Comparison of ENCODE assay signal across 2 cellular contexts in the genomic region with DNA sequence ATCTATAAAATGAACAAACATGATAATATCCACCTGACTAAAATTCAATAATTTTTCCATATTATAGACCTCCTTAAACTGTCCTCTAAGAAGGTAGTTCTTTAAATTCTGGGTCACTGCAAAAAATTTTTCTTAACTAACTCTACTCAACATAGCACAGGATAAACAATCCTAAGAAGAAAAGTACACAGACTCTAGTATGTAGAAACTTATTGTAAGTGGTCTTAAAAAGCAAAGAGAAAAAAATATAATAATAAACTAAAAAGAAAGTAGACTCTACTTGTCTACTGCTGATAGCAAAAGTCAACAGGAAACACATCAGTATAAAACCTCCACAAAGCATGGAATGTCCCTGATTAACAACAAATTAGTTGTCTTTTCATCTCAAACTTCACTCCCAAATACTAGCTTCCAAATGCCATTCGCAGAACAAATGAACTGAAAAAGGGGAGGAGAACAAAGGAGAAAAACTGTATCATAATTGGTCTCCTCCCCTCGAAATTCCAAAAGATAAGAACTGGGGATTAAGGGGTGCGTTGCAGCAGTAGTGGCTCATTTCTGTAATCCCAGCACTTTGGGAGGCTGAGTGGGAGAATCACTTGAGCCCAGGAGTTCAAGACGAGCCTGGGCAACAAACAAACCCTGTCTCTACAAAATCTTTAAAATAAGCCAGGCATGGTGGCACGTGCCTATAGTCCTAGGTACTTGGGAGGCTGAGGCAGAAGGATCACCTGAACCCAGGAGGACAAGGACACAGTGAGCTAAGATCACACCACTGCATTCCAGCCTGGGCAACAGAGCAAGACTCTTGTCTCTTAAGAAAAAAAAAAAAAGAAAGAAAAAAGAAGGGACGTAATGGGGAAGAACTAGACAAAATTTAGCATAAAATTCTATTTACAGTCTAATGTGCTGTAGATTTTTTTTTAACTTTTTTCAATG.
TF ChIP-seq lines count a peak whose summit lies in the region.

No MANE protein-coding gene starts in this region.

TF ChIP-seq in HepG2, 621 proteins besides CTCF, POLR2A, EP300 and RAD21:
- 0 out of 2 replicates have a peak, but pooled peaks have one; percentile 9 for TF ChIP-seq GATAD2A (CRISPR knock-in tag; IDR thresholded peaks at IDR 0.05)
- 0 out of 2 replicates have a peak, but pooled peaks have one; percentile 21 for TF ChIP-seq NCOA2 (CRISPR knock-in tag; IDR thresholded peaks at IDR 0.05)
- TF ChIP-seq SOX13 (IDR thresholded peaks at IDR 0.05) = no peak
- TF ChIP-seq SOX13 (CRISPR knock-in tag; conservative IDR thresholded peaks at IDR 0.05 in 1 of 2, IDR thresholded peaks at IDR 0.05 in 1 of 2) = peak in 1 of 2 experiments; percentile 59; a peak in 2 of 4 replicates
- TF ChIP-seq ZKSCAN1 (IDR thresholded peaks at IDR 0.05; ENCODE audit: low read length) = no peak
- peak; percentile 78 for TF ChIP-seq ZNF121 (CRISPR knock-in tag; IDR thresholded peaks at IDR 0.05)
- peak; percentile 28; the same call in 1 of the 2 replicates for TF ChIP-seq SP5 (CRISPR knock-in tag; IDR thresholded peaks at IDR 0.05; ENCODE audit: borderline replicate concordance, low read depth)
- TF ChIP-seq, protein P1, sequence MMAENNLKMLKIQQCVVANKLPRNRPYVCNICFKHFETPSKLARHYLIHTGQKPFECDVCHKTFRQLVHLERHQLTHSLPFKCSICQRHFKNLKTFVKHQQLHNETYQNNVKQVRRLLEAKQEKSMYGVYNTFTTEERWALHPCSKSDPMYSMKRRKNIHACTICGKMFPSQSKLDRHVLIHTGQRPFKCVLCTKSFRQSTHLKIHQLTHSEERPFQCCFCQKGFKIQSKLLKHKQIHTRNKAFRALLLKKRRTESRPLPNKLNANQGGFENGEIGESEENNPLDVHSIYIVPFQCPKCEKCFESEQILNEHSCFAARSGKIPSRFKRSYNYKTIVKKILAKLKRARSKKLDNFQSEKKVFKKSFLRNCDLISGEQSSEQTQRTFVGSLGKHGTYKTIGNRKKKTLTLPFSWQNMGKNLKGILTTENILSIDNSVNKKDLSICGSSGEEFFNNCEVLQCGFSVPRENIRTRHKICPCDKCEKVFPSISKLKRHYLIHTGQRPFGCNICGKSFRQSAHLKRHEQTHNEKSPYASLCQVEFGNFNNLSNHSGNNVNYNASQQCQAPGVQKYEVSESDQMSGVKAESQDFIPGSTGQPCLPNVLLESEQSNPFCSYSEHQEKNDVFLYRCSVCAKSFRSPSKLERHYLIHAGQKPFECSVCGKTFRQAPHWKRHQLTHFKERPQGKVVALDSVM (CRISPR knock-in tag; IDR thresholded peaks at IDR 0.05) = peak; percentile 74; the same call in 1 of the 2 replicates
- no peak for TF ChIP-seq EED (CRISPR knock-in tag; IDR thresholded peaks at IDR 0.05)

TF ChIP-seq in SK-N-SH, 30 proteins besides CTCF, POLR2A, EP300 and RAD21:
- TF ChIP-seq GABPA (IDR thresholded peaks at IDR 0.05; ENCODE audit: low read depth) = no peak
- no peak for TF ChIP-seq CHD2 (IDR thresholded peaks at IDR 0.05; ENCODE audit: low read length, partially characterized antibody)
- no peak for TF ChIP-seq MXI1 (IDR thresholded peaks at IDR 0.05; ENCODE audit: low read depth, low read length)
- TF ChIP-seq NFIC (IDR thresholded peaks at IDR 0.05; ENCODE audit: borderline replicate concordance) = no peak
- TF ChIP-seq, protein P2, sequence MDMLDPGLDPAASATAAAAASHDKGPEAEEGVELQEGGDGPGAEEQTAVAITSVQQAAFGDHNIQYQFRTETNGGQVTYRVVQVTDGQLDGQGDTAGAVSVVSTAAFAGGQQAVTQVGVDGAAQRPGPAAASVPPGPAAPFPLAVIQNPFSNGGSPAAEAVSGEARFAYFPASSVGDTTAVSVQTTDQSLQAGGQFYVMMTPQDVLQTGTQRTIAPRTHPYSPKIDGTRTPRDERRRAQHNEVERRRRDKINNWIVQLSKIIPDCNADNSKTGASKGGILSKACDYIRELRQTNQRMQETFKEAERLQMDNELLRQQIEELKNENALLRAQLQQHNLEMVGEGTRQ (IDR thresholded peaks at IDR 0.05; ENCODE audit: borderline replicate concordance, low read depth, low read length) = no peak
- TF ChIP-seq, protein P3, sequence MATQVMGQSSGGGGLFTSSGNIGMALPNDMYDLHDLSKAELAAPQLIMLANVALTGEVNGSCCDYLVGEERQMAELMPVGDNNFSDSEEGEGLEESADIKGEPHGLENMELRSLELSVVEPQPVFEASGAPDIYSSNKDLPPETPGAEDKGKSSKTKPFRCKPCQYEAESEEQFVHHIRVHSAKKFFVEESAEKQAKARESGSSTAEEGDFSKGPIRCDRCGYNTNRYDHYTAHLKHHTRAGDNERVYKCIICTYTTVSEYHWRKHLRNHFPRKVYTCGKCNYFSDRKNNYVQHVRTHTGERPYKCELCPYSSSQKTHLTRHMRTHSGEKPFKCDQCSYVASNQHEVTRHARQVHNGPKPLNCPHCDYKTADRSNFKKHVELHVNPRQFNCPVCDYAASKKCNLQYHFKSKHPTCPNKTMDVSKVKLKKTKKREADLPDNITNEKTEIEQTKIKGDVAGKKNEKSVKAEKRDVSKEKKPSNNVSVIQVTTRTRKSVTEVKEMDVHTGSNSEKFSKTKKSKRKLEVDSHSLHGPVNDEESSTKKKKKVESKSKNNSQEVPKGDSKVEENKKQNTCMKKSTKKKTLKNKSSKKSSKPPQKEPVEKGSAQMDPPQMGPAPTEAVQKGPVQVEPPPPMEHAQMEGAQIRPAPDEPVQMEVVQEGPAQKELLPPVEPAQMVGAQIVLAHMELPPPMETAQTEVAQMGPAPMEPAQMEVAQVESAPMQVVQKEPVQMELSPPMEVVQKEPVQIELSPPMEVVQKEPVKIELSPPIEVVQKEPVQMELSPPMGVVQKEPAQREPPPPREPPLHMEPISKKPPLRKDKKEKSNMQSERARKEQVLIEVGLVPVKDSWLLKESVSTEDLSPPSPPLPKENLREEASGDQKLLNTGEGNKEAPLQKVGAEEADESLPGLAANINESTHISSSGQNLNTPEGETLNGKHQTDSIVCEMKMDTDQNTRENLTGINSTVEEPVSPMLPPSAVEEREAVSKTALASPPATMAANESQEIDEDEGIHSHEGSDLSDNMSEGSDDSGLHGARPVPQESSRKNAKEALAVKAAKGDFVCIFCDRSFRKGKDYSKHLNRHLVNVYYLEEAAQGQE (IDR thresholded peaks at IDR 0.05; ENCODE audit: low read depth, low read length) = no peak
